Comparison of ENCODE assay signal across 25 cellular contexts in genomic region chr12:4807813-4808212, GRCh38.
DNase-seq lines count a peak whose midpoint lies in the region; ATAC-seq, FAIRE-seq and TF ChIP-seq lines count a peak whose summit lies in the region.
"Had no signal": no experiment of that assay in that cellular context is flagged by ENCODE, and none has a peak within 500 bp of the region (broad histone marks: within the 10 kb centered on the region; RNA-seq: fewer than 3 reads in every experiment).

No MANE protein-coding gene starts in this region.

- no peak overlapping the region for H3K4me3 Mint-ChIP-seq in activated CD4-positive, alpha-beta memory T cell treated with anti-CD3 and anti-CD28 coated beads, Interleukin-2, amount 10 ng/mL, durations not matched to agents 7 days and 5 days
- H3K4me3 Mint-ChIP-seq in activated CD4-positive, alpha-beta memory T cell treated with anti-CD3 and anti-CD28 coated beads for 36 hours = no peak overlapping the region
- H3K4me3 Mint-ChIP-seq in activated CD8-positive, alpha-beta T cell treated with anti-CD3 and anti-CD28 coated beads, Interleukin-2, amount 10 ng/mL, durations not matched to agents 7 days and 5 days = peak overlapping the region; percentile 6
- peak overlapping the region; percentile 90 for H3K4me3 Mint-ChIP-seq in neural crest cell

- H3K27ac Mint-ChIP-seq in activated CD4-positive, alpha-beta memory T cell treated with anti-CD3 and anti-CD28 coated beads, Interleukin-2, amount 10 ng/mL, durations not matched to agents 7 days and 5 days = peak overlapping the region; percentile 28
- H3K27ac Mint-ChIP-seq in activated CD4-positive, alpha-beta memory T cell treated with anti-CD3 and anti-CD28 coated beads for 36 hours = no peak overlapping the region
- peak overlapping the region; percentile 32 for H3K27ac Mint-ChIP-seq in activated CD8-positive, alpha-beta T cell treated with anti-CD3 and anti-CD28 coated beads, Interleukin-2, amount 10 ng/mL, durations not matched to agents 7 days and 5 days
- H3K27ac Mint-ChIP-seq in neural crest cell (ENCODE audit: unreplicated experiment) = no peak overlapping the region
- H3K27ac Mint-ChIP-seq: nephron progenitor cell had no signal

- H3K9me3 Mint-ChIP-seq in activated CD4-positive, alpha-beta memory T cell treated with anti-CD3 and anti-CD28 coated beads, Interleukin-2, amount 10 ng/mL, durations not matched to agents 7 days and 5 days = no peaks in the 10 kb centered on the region
- no peaks in the 10 kb centered on the region for H3K9me3 Mint-ChIP-seq in activated CD4-positive, alpha-beta memory T cell treated with anti-CD3 and anti-CD28 coated beads for 36 hours
- H3K9me3 Mint-ChIP-seq in activated CD8-positive, alpha-beta T cell treated with anti-CD3 and anti-CD28 coated beads, Interleukin-2, amount 10 ng/mL, durations not matched to agents 7 days and 5 days (ENCODE audit: insufficient read depth) = no peaks in the 10 kb centered on the region
- no peaks in the 10 kb centered on the region for H3K9me3 Mint-ChIP-seq in neural crest cell

- no peak for TF ChIP-seq CTCF in neural crest cell (conservative IDR thresholded peaks at IDR 0.05)

- FAIRE-seq in RCC 7860 (lab: Jason Lieb, UNC) = no peak
- FAIRE-seq: A204.1, frontal cortex had no signal

- ATAC-seq in GM19351 (IDR thresholded peaks at IDR 0.05; ENCODE audit: unreplicated experiment) = peak; percentile 57
- peak; percentile 52 for ATAC-seq in activated CD8-positive, alpha-beta T cell treated with anti-CD3 and anti-CD28 coated beads, Interleukin-2, amount 10 ng/mL, durations not matched to agents 7 days and 5 days
- no peak for ATAC-seq in HG03565 (IDR thresholded peaks at IDR 0.05; ENCODE audit: unreplicated experiment)

- peaks cover 14% of the 10 kb centered on the region for H3K27me3 Mint-ChIP-seq in activated CD4-positive, alpha-beta memory T cell treated with anti-CD3 and anti-CD28 coated beads, Interleukin-2, amount 10 ng/mL, durations not matched to agents 7 days and 5 days
- H3K27me3 Mint-ChIP-seq in activated CD4-positive, alpha-beta memory T cell treated with anti-CD3 and anti-CD28 coated beads for 36 hours = peaks cover 27% of the 10 kb centered on the region
- H3K27me3 Mint-ChIP-seq in activated CD8-positive, alpha-beta T cell treated with anti-CD3 and anti-CD28 coated beads, Interleukin-2, amount 10 ng/mL, durations not matched to agents 7 days and 5 days (ENCODE audit: low read depth) = peaks cover 25% of the 10 kb centered on the region
- H3K27me3 Mint-ChIP-seq in neural crest cell (ENCODE audit: low read depth) = peaks cover 45% of the 10 kb centered on the region

- CTCF ChIA-PET in activated CD4-positive, alpha-beta memory T cell treated with anti-CD3 and anti-CD28 coated beads, Interleukin-2, amount 10 ng/mL, durations not matched to agents 7 days and 5 days (lab: Charles Lee) = interaction anchor here (0.8 to 6.7 kb wide), 3 partner anchors 22 to 48 kb away, joined by 3 to 32 read pairs (median 5); no protein-coding TSS in a partner anchor
- CTCF ChIA-PET in activated CD4-positive, alpha-beta memory T cell treated with anti-CD3 and anti-CD28 coated beads for 36 hours (lab: Charles Lee) = interaction anchor here (0.6 to 2.5 kb wide), 2 partner anchors 48 to 65 kb away, joined by 3 to 9 read pairs; no protein-coding TSS in a partner anchor
- CTCF ChIA-PET in activated CD8-positive, alpha-beta T cell treated with anti-CD3 and anti-CD28 coated beads, Interleukin-2, amount 10 ng/mL, durations not matched to agents 7 days and 5 days (lab: Charles Lee) = interaction anchor here (1.3 to 1.6 kb wide), 3 partner anchors 21 to 103 kb away, joined by 3 to 5 read pairs (median 5); no protein-coding TSS in a partner anchor

- POLR2A ChIA-PET in activated CD4-positive, alpha-beta memory T cell treated with anti-CD3 and anti-CD28 coated beads, Interleukin-2, amount 10 ng/mL, durations not matched to agents 7 days and 5 days (lab: Charles Lee) = interaction anchor here (0.6 to 4.8 kb wide), 3 partner anchors 20 to 27 kb away, joined by 3 to 52 read pairs (median 3); no protein-coding TSS in a partner anchor
- POLR2A ChIA-PET in activated CD4-positive, alpha-beta memory T cell treated with anti-CD3 and anti-CD28 coated beads for 36 hours (lab: Charles Lee) = no interaction called here
- POLR2A ChIA-PET in activated CD8-positive, alpha-beta T cell treated with anti-CD3 and anti-CD28 coated beads, Interleukin-2, amount 10 ng/mL, durations not matched to agents 7 days and 5 days (lab: Charles Lee) = interaction anchor here (1.0 to 1.3 kb wide), 3 partner anchors 12 to 159 kb away, joined by 3 read pairs; partner anchors contain the start of genes AKAP3 and NDUFA9

- intact Hi-C loops in activated CD4-positive, alpha-beta memory T cell treated with anti-CD3 and anti-CD28 coated beads for 36 hours (cut with micrococcal nuclease) = loop anchor here (1.0 to 5.0 kb wide), 2 partner anchors 17 to 301 kb away; no protein-coding TSS in a partner anchor

- peaks cover 28% of the 10 kb centered on the region for H3K36me3 Mint-ChIP-seq in activated CD4-positive, alpha-beta memory T cell treated with anti-CD3 and anti-CD28 coated beads, Interleukin-2, amount 10 ng/mL, durations not matched to agents 7 days and 5 days (ENCODE audit: low read depth)
- no peaks in the 10 kb centered on the region for H3K36me3 Mint-ChIP-seq in activated CD4-positive, alpha-beta memory T cell treated with anti-CD3 and anti-CD28 coated beads for 36 hours
- peaks cover 30% of the 10 kb centered on the region for H3K36me3 Mint-ChIP-seq in activated CD8-positive, alpha-beta T cell treated with anti-CD3 and anti-CD28 coated beads, Interleukin-2, amount 10 ng/mL, durations not matched to agents 7 days and 5 days (ENCODE audit: low read depth)
- peaks cover 21% of the 10 kb centered on the region for H3K36me3 Mint-ChIP-seq in neural crest cell (ENCODE audit: low read depth)

- H3K4me1 Mint-ChIP-seq in activated CD4-positive, alpha-beta memory T cell treated with anti-CD3 and anti-CD28 coated beads, Interleukin-2, amount 10 ng/mL, durations not matched to agents 7 days and 5 days = peaks cover 44% of the 10 kb centered on the region
- H3K4me1 Mint-ChIP-seq in activated CD4-positive, alpha-beta memory T cell treated with anti-CD3 and anti-CD28 coated beads for 36 hours (ENCODE audit: low read depth) = peaks cover 40% of the 10 kb centered on the region
- H3K4me1 Mint-ChIP-seq in activated CD8-positive, alpha-beta T cell treated with anti-CD3 and anti-CD28 coated beads, Interleukin-2, amount 10 ng/mL, durations not matched to agents 7 days and 5 days (ENCODE audit: low read depth) = peaks cover 44% of the 10 kb centered on the region
- peaks cover 23% of the 10 kb centered on the region for H3K4me1 Mint-ChIP-seq in neural crest cell

- no peak for DNase-seq in activated CD4-positive, alpha-beta memory T cell treated with anti-CD3 and anti-CD28 coated beads, Interleukin-2, amount 10 ng/mL, durations not matched to agents 7 days and 5 days
- no peak for DNase-seq in activated CD4-positive, alpha-beta memory T cell treated with anti-CD3 and anti-CD28 coated beads for 36 hours
- no peak for DNase-seq in activated CD8-positive, alpha-beta T cell treated with anti-CD3 and anti-CD28 coated beads, Interleukin-2, amount 10 ng/mL, durations not matched to agents 7 days and 5 days
- DNase-seq in neural crest cell (ENCODE audit: low read depth, low spot score) = no peak
- DNase-seq in glomerular visceral epithelial cell (ENCODE audit: extremely low spot score) = no peak
- no peak for DNase-seq in RCC 7860 (ENCODE audit: low spot score)
- DNase-seq: activated CD8-positive, alpha-beta memory T cell treated with anti-CD3 and anti-CD28 coated beads for 24 hours; activated gamma-delta T cell; amygdala; caudate nucleus; DMS53; GM23248; Kasumi-1; mesenchymal stem cell; NCI-H1105; NCI-H2107; NCI-H524; nephron progenitor cell; Right ventricle myocardium superior; stimulated activated CD4-positive, alpha-beta T cell treated with anti-CD3 and anti-CD28 coated beads, Interleukin-2, amount 100 ng/mL, for 24 hours; SW 1271 had no signal

Comparison
In these comparisons a context has a peak if more than half of its experiments do, and no peak if none do; other contexts are left out.
1. H3K27ac Mint-ChIP-seq: peak in activated CD4-positive, alpha-beta memory T cell treated with anti-CD3 and anti-CD28 coated beads, Interleukin-2, amount 10 ng/mL, durations not matched to agents 7 days and 5 days (single experiment) and activated CD8-positive, alpha-beta T cell treated with anti-CD3 and anti-CD28 coated beads, Interleukin-2, amount 10 ng/mL, durations not matched to agents 7 days and 5 days (single experiment); none in activated CD4-positive, alpha-beta memory T cell treated with anti-CD3 and anti-CD28 coated beads for 36 hours (single experiment) and neural crest cell (single experiment).
2. H3K4me3 Mint-ChIP-seq: peak in activated CD8-positive, alpha-beta T cell treated with anti-CD3 and anti-CD28 coated beads, Interleukin-2, amount 10 ng/mL, durations not matched to agents 7 days and 5 days (single experiment) and neural crest cell (single experiment); none in activated CD4-positive, alpha-beta memory T cell treated with anti-CD3 and anti-CD28 coated beads, Interleukin-2, amount 10 ng/mL, durations not matched to agents 7 days and 5 days (single experiment) and activated CD4-positive, alpha-beta memory T cell treated with anti-CD3 and anti-CD28 coated beads for 36 hours (single experiment).